Comparison of ENCODE assay signal across 9 cellular contexts in the genomic region with DNA sequence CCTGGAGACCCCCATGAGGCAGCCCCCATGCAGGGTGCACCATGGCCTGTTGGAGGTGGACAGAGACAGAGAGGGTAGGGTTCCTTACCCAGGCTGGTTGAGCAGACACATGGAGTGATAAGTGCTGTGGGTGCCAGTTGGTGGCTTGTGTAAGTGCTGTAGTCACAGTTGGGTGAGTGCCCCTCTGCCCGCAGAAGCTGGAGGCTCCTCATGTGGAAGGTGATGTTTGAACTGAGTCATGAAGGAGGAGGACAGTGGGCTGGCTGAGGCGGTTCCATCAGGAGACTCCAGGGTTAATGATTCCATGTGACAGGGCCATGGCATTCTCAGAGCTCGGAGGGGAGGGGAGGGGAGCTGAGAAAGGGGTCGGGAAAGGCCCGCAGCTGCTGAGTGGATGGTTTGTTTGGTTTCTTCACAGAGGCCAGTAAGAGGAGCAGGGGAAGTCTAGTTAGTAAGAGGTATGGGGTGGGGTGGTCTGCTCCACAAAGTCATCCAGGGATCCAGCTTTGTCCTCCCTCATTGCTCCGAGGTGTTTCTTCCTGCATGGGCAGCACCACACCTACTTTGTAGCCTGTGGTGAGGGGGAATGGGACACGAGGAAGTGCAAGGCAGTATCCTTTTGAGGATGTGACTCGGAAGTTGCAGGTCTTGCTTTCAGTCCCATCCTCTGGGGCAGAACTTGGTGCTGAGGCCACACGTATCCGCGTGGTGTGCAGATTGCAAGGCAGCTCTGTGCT. TPM values are rescaled to one million over a fixed set of nuclear protein-coding genes. Genes with fewer than 3 reads are reported as not detected.
DNase-seq lines count a peak whose midpoint lies in the region; ATAC-seq, FAIRE-seq and TF ChIP-seq lines count a peak whose summit lies in the region.
"Had no signal": no experiment of that assay in that cellular context is flagged by ENCODE, and none has a peak within 500 bp of the region (broad histone marks: within the 10 kb centered on the region; RNA-seq: fewer than 3 reads in every experiment).

No MANE protein-coding gene starts in this region.

- no peak for ATAC-seq in HG02852 (IDR thresholded peaks at IDR 0.05; ENCODE audit: unreplicated experiment)

- no peaks in the 10 kb centered on the region for H3K79me2 ChIP-seq in astrocyte (ENCODE audit: insufficient read depth, low read length)

- H3K27me3 ChIP-seq in HL-60 (ENCODE audit: insufficient read depth, poor library complexity, severe bottlenecking) (no peaks in the 10 kb centered on the region), astrocyte (ENCODE audit: insufficient read depth, low read length) (no peaks in the 10 kb centered on the region), suprapubic skin (no peaks in the 10 kb centered on the region)

- H2AFZ ChIP-seq in astrocyte (ENCODE audit: low read depth, low read length) = peak overlapping the region; percentile 62

- no peak for TF ChIP-seq EP300 in suprapubic skin (IDR thresholded peaks at IDR 0.05)

- H4K20me1 ChIP-seq in astrocyte (ENCODE audit: insufficient read depth, low read length) = no peaks in the 10 kb centered on the region

- H3K36me3 ChIP-seq in astrocyte (ENCODE audit: insufficient read depth, low read length) (no peaks in the 10 kb centered on the region), suprapubic skin (peaks cover 9% of the 10 kb centered on the region)

- 47% methylated on average over 11 of the region's 11 CpGs for WGBS in suprapubic skin

- H3K27ac ChIP-seq in HL-60 (replicated peaks) (peak overlapping the region; percentile 67), astrocyte (ENCODE audit: low read depth, low read length) (no peak overlapping the region), suprapubic skin (peak overlapping the region; percentile 52)

- TF ChIP-seq CTCF in HL-60 (IDR thresholded peaks at IDR 0.05; ENCODE audit: insufficient read depth, low read length) = no peak
- no peak for TF ChIP-seq CTCF in astrocyte (IDR thresholded peaks at IDR 0.05; ENCODE audit: insufficient read depth, low read depth, low read length)
- no peak for TF ChIP-seq CTCF in suprapubic skin (IDR thresholded peaks at IDR 0.05)

- no peak for TF ChIP-seq POLR2A in suprapubic skin (IDR thresholded peaks at IDR 0.05)

- H3K36me3 Mint-ChIP-seq in astrocyte (ENCODE audit: low read depth, unreplicated experiment) = peaks cover 1% of the 10 kb centered on the region
- H3K36me3 Mint-ChIP-seq: naive B cell had no signal

- H3K9me3 ChIP-seq in astrocyte (ENCODE audit: insufficient read depth, low read depth, low read length) (no peaks in the 10 kb centered on the region), suprapubic skin (no peaks in the 10 kb centered on the region)

- peak; percentile 84 to 86 for DNase-seq in HL-60 (ENCODE audit: low read depth in 1 of 2, low spot score in 1 of 2)
- DNase-seq in astrocyte (ENCODE audit: low read depth) = no peak
- peak; percentile 61 for DNase-seq in islet precursor cell
- DNase-seq in suprapubic skin (ENCODE audit: low spot score in 2 of 2) = peak in 1 of 2 donors; percentile 68
- no peak for DNase-seq in RKO (ENCODE audit: low spot score)
- DNase-seq in stimulated activated CD4-positive, alpha-beta T cell treated with anti-CD3 and anti-CD28 coated beads, Interleukin-2, amount 100 ng/mL, for 48 hours = no peak
- DNase-seq in NCI-H2081 (lab: John Stamatoyannopoulos, UW) = no peak

- FAIRE-seq in astrocyte (lab: Jason Lieb, UNC) = no peak

- peak overlapping the region; percentile 24; the same call in 1 of the 2 replicates for H3K4me3 ChIP-seq in HL-60 (replicated peaks; ENCODE audit: insufficient read depth, low read length)
- H3K4me3 ChIP-seq in astrocyte (ENCODE audit: insufficient read depth, low read depth, low read length) = no peak overlapping the region
- no peak overlapping the region for H3K4me3 ChIP-seq in suprapubic skin

- peaks cover 27% of the 10 kb centered on the region for H3K4me1 Mint-ChIP-seq in astrocyte (ENCODE audit: low read depth, unreplicated experiment)

- no peak overlapping the region for H3K9ac ChIP-seq in astrocyte (ENCODE audit: low read length)

- peak overlapping the region; percentile 12 for H3K27ac Mint-ChIP-seq in astrocyte (ENCODE audit: unreplicated experiment)

- H3K27me3 Mint-ChIP-seq in astrocyte (ENCODE audit: low read depth, unreplicated experiment) = peaks cover 8% of the 10 kb centered on the region
- H3K27me3 Mint-ChIP-seq: naive B cell had no signal

- H3K9me3 Mint-ChIP-seq in astrocyte (ENCODE audit: unreplicated experiment) = peaks cover 3% of the 10 kb centered on the region
- H3K9me3 Mint-ChIP-seq: naive B cell had no signal

- H3K4me3 Mint-ChIP-seq in astrocyte (ENCODE audit: unreplicated experiment) = peak overlapping the region; percentile 61

- H3K4me2 ChIP-seq in astrocyte (ENCODE audit: low read length) = peak overlapping the region; percentile 21

- H3K4me1 ChIP-seq in astrocyte (ENCODE audit: insufficient read depth, low read length) = peaks cover 10% of the 10 kb centered on the region
- H3K4me1 ChIP-seq in suprapubic skin = peaks cover 45% of the 10 kb centered on the region

RNA-seq across cellular contexts. Expression of a gene that starts 13.6 kb away (rescaled TPM):
- total RNA-seq in astrocyte = 4.1 and 4.8 TPM in 2 replicates
- total RNA-seq in suprapubic skin = 100 to 1,000 TPM; 234 to 396 (median 363) TPM

Comparison
In these comparisons a context has a peak if more than half of its experiments do, and no peak if none do; other contexts are left out.
1. DNase-seq: peak in HL-60 (2 of 2) and islet precursor cell (single experiment); none in astrocyte (single experiment), RKO (single experiment), stimulated activated CD4-positive, alpha-beta T cell treated with anti-CD3 and anti-CD28 coated beads, Interleukin-2, amount 100 ng/mL, for 48 hours (0 of 2) and NCI-H2081 (0 of 2).
2. RNA of a gene that starts 13.6 kb away (total RNA-seq): 234 to 396 TPM in suprapubic skin; 4.1 to 4.8 TPM in astrocyte; every median in the first group is over 10 times any median in the second.